1 cellular context compared by ENCODE assay signal in genomic region chr19:41332000-41332399, GRCh38.
TF ChIP-seq lines count a peak whose summit lies in the region.

No MANE protein-coding gene starts in this region.

TF ChIP-seq in K562, 482 proteins besides CTCF, POLR2A, EP300 and RAD21:
- TF ChIP-seq SUPT5H (IDR thresholded peaks at IDR 0.05) (0 out of 2 replicates have a peak, but pooled peaks have one; percentile 11), RBFOX2 (IDR thresholded peaks at IDR 0.05; ENCODE audit: low read depth, low read length) (0 out of 2 replicates have a peak, but pooled peaks have one; percentile 20), SMARCA4 (IDR thresholded peaks at IDR 0.05) (no peak), POLR3A (IDR thresholded peaks at IDR 0.05; ENCODE audit: borderline replicate concordance, extremely low read depth, insufficient read depth, insufficient read length) (no peak), ZNF212 (CRISPR knock-in tag; IDR thresholded peaks at IDR 0.05) (no peak), E2F3 (CRISPR knock-in tag; IDR thresholded peaks at IDR 0.05) (no peak)
